8 cellular contexts compared by ENCODE assay signal in genomic region chr17:42676424-42677011, GRCh38. TPM values are rescaled to one million over a fixed set of nuclear protein-coding genes. Genes with fewer than 3 reads are reported as not detected.
DNase-seq lines count a peak whose midpoint lies in the region; ATAC-seq, FAIRE-seq and TF ChIP-seq lines count a peak whose summit lies in the region.

PLEKHH3 (minus strand) TSS chr17:42676994; CDS start chr17:42676563, 431 bp downstream.

- no peak for TF ChIP-seq EP300 in H1 (IDR thresholded peaks at IDR 0.05; ENCODE audit: borderline replicate concordance in 1 of 2, low read depth in 2 of 2, low read length in 2 of 2)

- peak within 1 kb of the TSS; percentile 96 for H2BK12ac ChIP-seq in H1 (ENCODE audit: low read depth, low read length)

- no peak within 1 kb of the TSS for H3K14ac ChIP-seq in H1 (ENCODE audit: insufficient read length)

- H3K18ac ChIP-seq in H1 (ENCODE audit: extremely low read depth, low read length): peak within 1 kb of the TSS; percentile 78

- peak within 1 kb of the TSS; percentile 58 to 88 for H3K4me2 ChIP-seq in H1 (ENCODE audit: insufficient read depth in 1 of 2, low read depth in 2 of 2, low read length in 2 of 2)

- 2% methylated on average over 16 of the region's 51 CpGs; no CpG with 5 or more reads in 1 of the 2 experiments for WGBS in H1 (ENCODE audit: extremely low coverage in 1 of 2, insufficient coverage in 1 of 2, insufficient read length in 1 of 2, insufficient replicate concordance in 2 of 2, low coverage in 1 of 2, low lambda C conversion rate in 2 of 2, missing lambda C conversion rate in 1 of 2), 2 experiments

- H3K79me1 ChIP-seq in H1 (ENCODE audit: low read depth, low read length): no peaks in the 10 kb centered on the region

- peak within 1 kb of the TSS; percentile 96 for H2BK5ac ChIP-seq in H1 (ENCODE audit: low read depth, low read length)

- H3K79me2 ChIP-seq in H1 (ENCODE audit: control insufficient read depth in 1 of 2, insufficient read depth in 2 of 2, low read length in 2 of 2): no peaks in the 10 kb centered on the region

- H3K9me3 ChIP-seq in H1 (ENCODE audit: insufficient read depth in 2 of 2, low read depth in 1 of 2, low read length in 1 of 2) (no peaks in the 10 kb centered on the region), muscle layer of duodenum (ENCODE audit: control insufficient read depth in 1 of 2, low read length in 2 of 2) (no peaks in the 10 kb centered on the region)

- H2AFZ ChIP-seq in H1 (ENCODE audit: low read length): 0 out of 2 replicates have a peak within 1 kb of the TSS, but pooled peaks have one; percentile 10

- H3K4ac ChIP-seq in H1 (replicated peaks; ENCODE audit: insufficient read length, low read depth, low read length): peak within 1 kb of the TSS; percentile 22

- CTCF ChIA-PET in H1 (lab: Charles Lee; ENCODE audit: partially characterized antibody): interaction anchor here (0.7 to 3.1 kb wide), 8 partner anchors 11 to 122 kb away, joined by 3 to 9 read pairs (median 4); partner anchors contain the start of gene TUBG2

- H3K4me1 ChIP-seq in H1 (replicated peaks in 1 of 4; ENCODE audit: control insufficient read depth in 3 of 4, insufficient read depth in 4 of 4, low read length in 3 of 4) (peaks cover 0 to 56% (median 38%) of the 10 kb centered on the region in 4 experiments; a peak in 6 of 7 replicates), muscle layer of duodenum (ENCODE audit: control insufficient read depth in 1 of 2, insufficient read depth in 2 of 2, low read length in 2 of 2) (peaks cover 15 to 58% of the 10 kb centered on the region in 2 donors)

- H3K27me3 ChIP-seq in H1 (replicated peaks in 1 of 4; ENCODE audit: control insufficient read depth in 3 of 4, extremely low read depth in 1 of 4, insufficient read depth in 3 of 4, low read length in 3 of 4) (peaks cover 2 to 46% (median 31%) of the 10 kb centered on the region in 4 experiments), muscle layer of duodenum (ENCODE audit: low read depth, low read length) (no peaks in the 10 kb centered on the region)

- no peak for TF ChIP-seq RAD21 in H1 (IDR thresholded peaks at IDR 0.05 in 1 of 2, conservative IDR thresholded peaks at IDR 0.05 in 1 of 2; ENCODE audit: low read depth in 2 of 2, low read length in 2 of 2)

- ATAC-seq in GM21619 (IDR thresholded peaks at IDR 0.05; ENCODE audit: unreplicated experiment) (peak; percentile 1), GM18498 (IDR thresholded peaks at IDR 0.05; ENCODE audit: unreplicated experiment) (no peak)

- H3K27ac ChIP-seq in H1 (ENCODE audit: low read depth, low read length) (peak within 1 kb of the TSS; percentile 58), muscle layer of duodenum (ENCODE audit: low read length) (peak within 1 kb of the TSS; percentile 82)

- POLR2A ChIA-PET in H1 (lab: Charles Lee; ENCODE audit: partially characterized antibody): interaction anchor here (0.6 to 14.0 kb wide), 10 partner anchors 8 to 322 kb away, joined by 3 to 239 read pairs (median 4); partner anchors contain the start of genes MLX, PSMC3IP, RETREG3 and RPL27

- H4K8ac ChIP-seq in H1 (ENCODE audit: extremely low read depth, insufficient read depth, low read length): peak within 1 kb of the TSS; percentile 31

- DNase-seq in A172 (ENCODE audit: low spot score) (no peak), RPMI8226 (peak; percentile 36), H1 (ENCODE audit: low read depth in 1 of 2, low spot score in 2 of 2) (peak in 1 of 2 experiments; percentile 85), LoVo (ENCODE audit: low spot score) (no peak), GM03348 (ENCODE audit: low spot score) (no peak)

- no peak within 1 kb of the TSS for H2BK120ac ChIP-seq in H1 (replicated peaks; ENCODE audit: low read depth, low read length)

- H2BK20ac ChIP-seq in H1 (ENCODE audit: low read length): no peak within 1 kb of the TSS; the same call in 1 of the 2 replicates

- H3K9ac ChIP-seq in H1 (replicated peaks in 1 of 4; ENCODE audit: extremely low read depth in 1 of 4, low read depth in 3 of 4, low read length in 3 of 4): peak within 1 kb of the TSS in 3 of 4 experiments; percentile 45 to 47 (median 46); a peak in 6 of 7 replicates

- FAIRE-seq in H1 (lab: Jason Lieb, UNC): no peak

- H4K91ac ChIP-seq in H1 (replicated peaks; ENCODE audit: insufficient read length, low read length): peak within 1 kb of the TSS; percentile 25

- H2AK5ac ChIP-seq in H1 (ENCODE audit: low read depth, low read length): peak within 1 kb of the TSS; percentile 43

- peaks cover 3 to 13% of the 10 kb centered on the region in 2 experiments for H4K20me1 ChIP-seq in H1 (replicated peaks in 1 of 2; ENCODE audit: control insufficient read depth in 1 of 2, insufficient read depth in 2 of 2, low read length in 2 of 2)

- H3K23ac ChIP-seq in H1 (ENCODE audit: insufficient read length): no peak within 1 kb of the TSS

- peak within 1 kb of the TSS; percentile 77 to 84 (median 82) for H3K4me3 ChIP-seq in H1 (ENCODE audit: extremely low read depth in 1 of 4, insufficient read depth in 2 of 4, low read depth in 3 of 4, low read length in 4 of 4)
- peak within 1 kb of the TSS; percentile 78 to 93 for H3K4me3 ChIP-seq in muscle layer of duodenum (ENCODE audit: low read depth in 1 of 2, low read length in 2 of 2)

- TF ChIP-seq CTCF in H1 (IDR thresholded peaks at IDR 0.05; ENCODE audit: control extremely low read depth in 1 of 3, insufficient read depth in 1 of 3, low read depth in 1 of 3, low read length in 3 of 3): no peak

- H4K5ac ChIP-seq in H1 (ENCODE audit: insufficient read length, low read depth, low read length): peak within 1 kb of the TSS; percentile 64

- H3K36me3 ChIP-seq in H1 (ENCODE audit: control insufficient read depth in 2 of 4, insufficient read depth in 4 of 4, low read length in 3 of 4): peaks cover 0 to 11% (median 0%) of the 10 kb centered on the region in 4 experiments; a peak in 3 of 8 replicates
- peaks cover 0 to 17% of the 10 kb centered on the region in 2 donors for H3K36me3 ChIP-seq in muscle layer of duodenum (ENCODE audit: control insufficient read depth in 1 of 2, insufficient read depth in 2 of 2, low read length in 2 of 2)

- peak within 1 kb of the TSS; percentile 88; the same call in 1 of the 2 replicates for H2BK15ac ChIP-seq in H1 (ENCODE audit: low read length)

- peaks cover 28% of the 10 kb centered on the region for H3K23me2 ChIP-seq in H1 (ENCODE audit: low read depth, low read length)

- TF ChIP-seq POLR2A in H1 (IDR thresholded peaks at IDR 0.05; ENCODE audit: control extremely low read depth in 1 of 2, low read depth in 2 of 2, low read length in 2 of 2): no peak

- H3K56ac ChIP-seq in H1 (replicated peaks; ENCODE audit: insufficient read length, low read depth, low read length): peak within 1 kb of the TSS; percentile 67

TF ChIP-seq in H1, 55 proteins besides CTCF, POLR2A, EP300 and RAD21:
- TF ChIP-seq KDM4A (IDR thresholded peaks at IDR 0.05; ENCODE audit: low read depth, low read length, severe bottlenecking) (peak; percentile 91), RNF2 (IDR thresholded peaks at IDR 0.05; ENCODE audit: borderline replicate concordance, low read depth, low read length, missing control alignments, poor library complexity, severe bottlenecking) (no peak), GABPA (IDR thresholded peaks at IDR 0.05; ENCODE audit: borderline replicate concordance, insufficient read depth, low read length) (no peak), TAF1 (IDR thresholded peaks at IDR 0.05; ENCODE audit: low read depth, low read length) (no peak), SIN3A (conservative IDR thresholded peaks at IDR 0.05 in 1 of 2, IDR thresholded peaks at IDR 0.05 in 1 of 2; ENCODE audit: low read depth in 1 of 2, low read length in 2 of 2) (peak; percentile 34 to 73; a peak in 2 of 4 replicates), KDM5A (IDR thresholded peaks at IDR 0.05; ENCODE audit: low read length) (no peak), EGR1 (IDR thresholded peaks at IDR 0.05; ENCODE audit: borderline replicate concordance, low read depth, low read length) (no peak), HDAC2 (IDR thresholded peaks at IDR 0.05; ENCODE audit: borderline replicate concordance in 1 of 2, low read depth in 2 of 2, low read length in 2 of 2) (0 out of 4 replicates have a peak, but pooled peaks of 1 of the 2 experiments have one; percentile 21), ASH2L (IDR thresholded peaks at IDR 0.05; ENCODE audit: low read length) (peak; percentile 42), USF2 (IDR thresholded peaks at IDR 0.05; ENCODE audit: low read length) (0 out of 2 replicates have a peak, but pooled peaks have one; percentile 2), BCL11A (IDR thresholded peaks at IDR 0.05; ENCODE audit: low read depth in 2 of 2, low read length in 2 of 2) (no peak)

RNA-seq across cellular contexts. Expression of gene PLEKHH3, which starts in this region (rescaled TPM):
- total RNA-seq in A172 (2014; rRNA removed; shearing (Covaris generic)): 32.8 and 37.0 TPM in 2 replicates
- total RNA-seq in H1 (2021; fragmentation: NEBNext Ultra II Directional; extraction: Animal tissue kit (Norgen Biotek cat#: 25700)): 11.1 and 13.7 TPM in 2 replicates
- polyA plus RNA-seq in H1 (2011; rRNA removed): 13.5 and 23.7 TPM in 2 replicates
- 12.2 TPM for polyA plus RNA-seq in H1 (2011; cell fraction: cytosol; rRNA removed)
- 34.2 TPM for polyA plus RNA-seq in H1 (2011; cell fraction: nucleus; rRNA removed)
- 9.0 to 20.7 TPM (median 18.4 TPM) in 4 replicates for polyA plus RNA-seq in H1 (2012, experiment 1 of 2)
- 15.8 TPM for polyA plus RNA-seq in H1 (2012, experiment 2 of 2)
- polyA plus RNA-seq in H1 (2013, experiment 1 of 2): 15.6 TPM
- polyA plus RNA-seq in H1 (2013, experiment 2 of 2): 14.6 TPM
- polyA minus RNA-seq in H1 (2011; rRNA and poly(A)+ RNA removed): 2.6 and 3.5 TPM in 2 replicates
- polyA minus RNA-seq in H1 (2011; cell fraction: cytosol; rRNA and poly(A)+ RNA removed): 14.1 TPM
- 11.3 TPM for polyA minus RNA-seq in H1 (2011; cell fraction: nucleus; rRNA and poly(A)+ RNA removed)
